20 cellular contexts compared by ENCODE assay signal in the genomic region with DNA sequence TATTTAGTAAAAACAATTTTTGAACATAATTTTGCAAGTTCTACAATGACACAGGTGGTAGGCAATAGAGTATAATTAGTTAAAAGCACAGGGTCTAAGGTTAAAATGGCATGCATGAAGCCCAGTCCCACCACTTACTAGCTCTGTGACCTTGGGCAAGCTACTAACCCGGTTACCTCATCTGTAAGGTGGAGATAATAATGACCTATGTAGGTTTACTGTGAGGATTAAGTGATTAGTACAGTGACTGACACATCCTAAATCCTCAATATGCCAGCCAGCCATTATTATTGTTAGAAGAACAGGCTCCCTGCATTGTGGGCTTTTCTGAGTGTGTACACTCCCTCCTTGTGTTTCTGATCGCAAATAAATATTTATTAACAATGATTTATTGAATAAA. TPM values are rescaled to one million over a fixed set of nuclear protein-coding genes. Genes with fewer than 3 reads are reported as not detected.
DNase-seq lines count a peak whose midpoint lies in the region; ATAC-seq, FAIRE-seq and TF ChIP-seq lines count a peak whose summit lies in the region.
"Had no signal": no experiment of that assay in that cellular context is flagged by ENCODE, and none has a peak within 500 bp of the region (broad histone marks: within the 10 kb centered on the region; RNA-seq: fewer than 3 reads in every experiment).

No MANE protein-coding gene starts in this region.

- H3K4me1 ChIP-seq in HEK293 (ENCODE audit: control insufficient read depth, insufficient read depth, low read length) (peaks cover 60% of the 10 kb centered on the region), endodermal cell (ENCODE audit: control insufficient read depth, insufficient read depth, low read length) (peaks cover 14% of the 10 kb centered on the region)
- H3K4me1 ChIP-seq: BE2C had no signal

- no peak overlapping the region for H3K27ac ChIP-seq in HEK293 (ENCODE audit: extremely low read depth, low read depth, low read length)
- H3K27ac ChIP-seq in endodermal cell (ENCODE audit: low read depth, low read length) = no peak overlapping the region
- H3K27ac ChIP-seq: C4-2B had no signal

- H3K9me3 ChIP-seq in HEK293 (ENCODE audit: control insufficient read depth, insufficient read depth, low read depth, low read length) (no peaks in the 10 kb centered on the region), endodermal cell (ENCODE audit: control insufficient read depth, low read length) (no peaks in the 10 kb centered on the region)
- H3K9me3 ChIP-seq: BE2C had no signal

- H3K4me3 ChIP-seq in HEK293 (ENCODE audit: low read depth, low read length) (no peak overlapping the region), endodermal cell (ENCODE audit: low read length) (peak overlapping the region; percentile 41)

- H3K27ac Mint-ChIP-seq in endodermal cell (no peak overlapping the region), type B pancreatic cell (no peak overlapping the region)
- H3K27ac Mint-ChIP-seq in activated T-helper 17 cell treated with anti-CD3 and anti-CD28 coated beads, Interleukin-2, amount 50 U/mL, for 72 hours = no peak overlapping the region
- H3K27ac Mint-ChIP-seq: CD8-positive, alpha-beta T cell had no signal

- WGBS in endodermal cell (ENCODE audit: insufficient coverage in 1 of 2, insufficient read length in 1 of 2), 2 experiments = 83% methylated on average over 1 of the region's 2 CpGs; no CpG with 5 or more reads in 1 of the 2 experiments

- H3K36me3 ChIP-seq in HEK293 (ENCODE audit: control insufficient read depth in 2 of 2, insufficient read depth in 1 of 2, low read length in 2 of 2) = peaks cover 0 to 4% of the 10 kb centered on the region in 2 experiments; a peak in 2 of 3 replicates
- no peaks in the 10 kb centered on the region for H3K36me3 ChIP-seq in endodermal cell (ENCODE audit: control insufficient read depth, insufficient read depth, low read length)
- H3K36me3 ChIP-seq: BE2C had no signal

- FAIRE-seq in D721Med (lab: Jason Lieb, UNC) = peak; percentile 96
- FAIRE-seq: A204.1, G401.6, GM12892, GM19239 had no signal

- no peak for TF ChIP-seq CTCF in D721Med (IDR thresholded peaks at IDR 0.05; ENCODE audit: insufficient read depth, missing control alignments)
- no peak for TF ChIP-seq CTCF in HEK293 (tag by site-specific recombination; IDR thresholded peaks at IDR 0.05)
- TF ChIP-seq CTCF in endodermal cell (conservative IDR thresholded peaks at IDR 0.05) = no peak
- no peak for TF ChIP-seq CTCF in type B pancreatic cell (conservative IDR thresholded peaks at IDR 0.05)

- DNase-seq in D721Med (ENCODE audit: insufficient read length, low spot score) (no peak), NCI-H82 (lab: John Stamatoyannopoulos, UW) (peak; percentile 98), endodermal cell (no peak), type B pancreatic cell (ENCODE audit: extremely low spot score, unreplicated experiment) (no peak), CD1c-positive myeloid dendritic cell (ENCODE audit: extremely low spot score) (no peak)
- DNase-seq: BE2C; CD8-positive, alpha-beta T cell; COR-L47; DMS79 treated with DMSO at 0.1 percent for 48 hours; EL; IMR-90; KBM-7 had no signal

- H3K36me3 Mint-ChIP-seq in endodermal cell (ENCODE audit: low read depth) (no peaks in the 10 kb centered on the region), type B pancreatic cell (peaks cover 18% of the 10 kb centered on the region)
- H3K36me3 Mint-ChIP-seq in activated T-helper 17 cell treated with anti-CD3 and anti-CD28 coated beads, Interleukin-2, amount 50 U/mL, for 72 hours (ENCODE audit: low read depth) = peaks cover 83% of the 10 kb centered on the region

- CTCF ChIA-PET in HEK293 (lab: Yijun Ruan, JAX) = interaction anchor here (0.7 kb wide), 2 partner anchors 424 to 1920 kb away, joined by 3 read pairs; no protein-coding TSS in a partner anchor

- H3K27me3 Mint-ChIP-seq in endodermal cell (ENCODE audit: insufficient read depth) (no peaks in the 10 kb centered on the region), type B pancreatic cell (no peaks in the 10 kb centered on the region)
- no peaks in the 10 kb centered on the region for H3K27me3 Mint-ChIP-seq in activated T-helper 17 cell treated with anti-CD3 and anti-CD28 coated beads, Interleukin-2, amount 50 U/mL, for 72 hours

- no peaks in the 10 kb centered on the region for H3K27me3 ChIP-seq in endodermal cell (ENCODE audit: control insufficient read depth, insufficient read depth, low read length, poor library complexity, severe bottlenecking)
- H3K27me3 ChIP-seq: BE2C had no signal

- POLR2A ChIA-PET in HEK293 (lab: Yijun Ruan, JAX) = no interaction called here

- no peak for ATAC-seq in activated T-helper 17 cell treated with anti-CD3 and anti-CD28 coated beads, Interleukin-2, amount 50 U/mL, for 72 hours (replicated peaks)
- ATAC-seq: CD8-positive, alpha-beta T cell; HCT116 had no signal

- H3K9ac ChIP-seq in endodermal cell (ENCODE audit: extremely low read depth, low read length, poor library complexity, severe bottlenecking) = no peak overlapping the region

- H3K9me3 Mint-ChIP-seq in endodermal cell (no peaks in the 10 kb centered on the region), type B pancreatic cell (no peaks in the 10 kb centered on the region)
- H3K9me3 Mint-ChIP-seq in activated T-helper 17 cell treated with anti-CD3 and anti-CD28 coated beads, Interleukin-2, amount 50 U/mL, for 72 hours = no peaks in the 10 kb centered on the region
- H3K9me3 Mint-ChIP-seq: CD8-positive, alpha-beta T cell had no signal

- H3K4me1 Mint-ChIP-seq in endodermal cell = peaks cover 37% of the 10 kb centered on the region
- H3K4me1 Mint-ChIP-seq in type B pancreatic cell (ENCODE audit: unreplicated experiment) = peaks cover 51% of the 10 kb centered on the region
- H3K4me1 Mint-ChIP-seq in activated T-helper 17 cell treated with anti-CD3 and anti-CD28 coated beads, Interleukin-2, amount 50 U/mL, for 72 hours = peaks cover 41% of the 10 kb centered on the region

- H3K4me3 Mint-ChIP-seq in endodermal cell (no peak overlapping the region), type B pancreatic cell (no peak overlapping the region)
- no peak overlapping the region for H3K4me3 Mint-ChIP-seq in activated T-helper 17 cell treated with anti-CD3 and anti-CD28 coated beads, Interleukin-2, amount 50 U/mL, for 72 hours
- H3K4me3 Mint-ChIP-seq: CD8-positive, alpha-beta T cell had no signal

TF ChIP-seq in HEK293, 187 proteins besides CTCF, POLR2A, EP300 and RAD21 (continues in another document):
- peak; percentile 50; the same call in 1 of the 2 replicates for TF ChIP-seq ZNF639 (tag by site-specific recombination; IDR thresholded peaks at IDR 0.05)
- peak; percentile 10; the same call in 1 of the 2 replicates for TF ChIP-seq ATF2 (tag by site-specific recombination; IDR thresholded peaks at IDR 0.05; ENCODE audit: low read depth)
- TF ChIP-seq, protein P1, sequence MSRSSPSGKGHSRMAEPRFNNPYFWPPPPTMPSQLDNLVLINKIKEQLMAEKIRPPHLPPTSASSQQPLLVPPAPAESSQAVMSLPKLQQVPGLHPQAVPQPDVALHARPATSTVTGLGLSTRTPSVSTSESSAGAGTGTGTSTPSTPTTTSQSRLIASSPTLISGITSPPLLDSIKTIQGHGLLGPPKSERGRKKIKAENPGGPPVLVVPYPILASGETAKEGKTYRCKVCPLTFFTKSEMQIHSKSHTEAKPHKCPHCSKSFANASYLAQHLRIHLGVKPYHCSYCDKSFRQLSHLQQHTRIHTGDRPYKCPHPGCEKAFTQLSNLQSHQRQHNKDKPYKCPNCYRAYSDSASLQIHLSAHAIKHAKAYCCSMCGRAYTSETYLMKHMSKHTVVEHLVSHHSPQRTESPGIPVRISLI (tag by site-specific recombination; IDR thresholded peaks at IDR 0.05) = no peak
- TF ChIP-seq OSR2 (tag by site-specific recombination; IDR thresholded peaks at IDR 0.05) = peak; percentile 57; the same call in 1 of the 2 replicates
- TF ChIP-seq ZXDB (tag by site-specific recombination; IDR thresholded peaks at IDR 0.05) = no peak
- TF ChIP-seq, protein P2, sequence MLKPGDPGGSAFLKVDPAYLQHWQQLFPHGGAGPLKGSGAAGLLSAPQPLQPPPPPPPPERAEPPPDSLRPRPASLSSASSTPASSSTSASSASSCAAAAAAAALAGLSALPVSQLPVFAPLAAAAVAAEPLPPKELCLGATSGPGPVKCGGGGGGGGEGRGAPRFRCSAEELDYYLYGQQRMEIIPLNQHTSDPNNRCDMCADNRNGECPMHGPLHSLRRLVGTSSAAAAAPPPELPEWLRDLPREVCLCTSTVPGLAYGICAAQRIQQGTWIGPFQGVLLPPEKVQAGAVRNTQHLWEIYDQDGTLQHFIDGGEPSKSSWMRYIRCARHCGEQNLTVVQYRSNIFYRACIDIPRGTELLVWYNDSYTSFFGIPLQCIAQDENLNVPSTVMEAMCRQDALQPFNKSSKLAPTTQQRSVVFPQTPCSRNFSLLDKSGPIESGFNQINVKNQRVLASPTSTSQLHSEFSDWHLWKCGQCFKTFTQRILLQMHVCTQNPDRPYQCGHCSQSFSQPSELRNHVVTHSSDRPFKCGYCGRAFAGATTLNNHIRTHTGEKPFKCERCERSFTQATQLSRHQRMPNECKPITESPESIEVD (tag by site-specific recombination; IDR thresholded peaks at IDR 0.05) = 0 out of 2 replicates have a peak, but pooled peaks have one; percentile 31

RNA-seq across cellular contexts. Expression of gene ATXN1, which starts 26.2 kb away (rescaled TPM):
- 10 to 100 TPM; 10.4 to 15.9 TPM for total RNA-seq in endodermal cell
- polyA plus RNA-seq in endodermal cell (2013, experiment 1 of 2) = 4.0 TPM
- polyA plus RNA-seq in endodermal cell (2013, experiment 2 of 2) = 4.2 TPM
- total RNA-seq in type B pancreatic cell (ENCODE audit: low replicate concordance) = 33.7 and 35.1 TPM in 2 replicates
- total RNA-seq in activated T-helper 17 cell treated with anti-CD3 and anti-CD28 coated beads, Interleukin-2, amount 50 U/mL, for 72 hours = 100 to 1,000 TPM in 1 of 2 donors, 10 to 100 TPM in 1; 41.0 to 115 TPM
